2 cellular contexts compared by ENCODE assay signal in the genomic region with DNA sequence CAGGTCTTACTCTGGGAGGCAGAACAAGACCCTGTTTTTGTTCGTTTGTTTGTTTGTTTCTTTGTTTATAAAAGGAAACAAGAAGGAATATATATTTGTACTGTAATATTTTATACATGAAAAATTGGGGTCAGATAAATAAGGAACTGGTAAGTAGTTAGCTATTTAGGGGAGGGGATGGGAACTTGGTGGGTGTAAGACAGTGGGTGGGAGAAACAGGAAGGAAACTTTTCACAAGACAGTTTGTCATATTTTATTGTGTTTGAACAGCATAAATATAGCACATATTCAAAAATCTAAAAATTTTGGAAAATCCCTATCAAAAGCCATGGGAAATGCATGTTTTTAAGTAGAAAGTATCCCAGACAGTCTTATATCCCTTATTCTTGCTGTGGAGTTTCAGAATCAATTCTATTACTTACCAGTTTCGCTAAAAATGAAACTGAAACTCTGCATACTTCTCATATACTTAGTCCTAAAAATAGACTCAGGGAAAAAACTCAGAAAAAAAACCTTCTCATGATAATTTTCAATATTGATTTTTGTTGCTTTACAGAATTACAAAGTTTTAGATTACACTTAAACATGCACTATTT.
TF ChIP-seq lines count a peak whose summit lies in the region.

No MANE protein-coding gene starts in this region.

TF ChIP-seq in SK-N-SH, 30 proteins besides CTCF, POLR2A, EP300 and RAD21 (continued from another document):
- no peak for TF ChIP-seq REST (IDR thresholded peaks at IDR 0.05; ENCODE audit: low read depth, low read length)
- no peak for TF ChIP-seq EZH2phosphoT487 (IDR thresholded peaks at IDR 0.05; ENCODE audit: borderline replicate concordance, low read depth)
- no peak for TF ChIP-seq PBX3 (IDR thresholded peaks at IDR 0.05)
- TF ChIP-seq TCF12 (IDR thresholded peaks at IDR 0.05), result no peak
- no peak for TF ChIP-seq RCOR1 (IDR thresholded peaks at IDR 0.05; ENCODE audit: low read length)
- TF ChIP-seq NFIC (IDR thresholded peaks at IDR 0.05; ENCODE audit: borderline replicate concordance), result no peak
- no peak for TF ChIP-seq FOSL2 (IDR thresholded peaks at IDR 0.05; ENCODE audit: borderline replicate concordance, low read depth)
- TF ChIP-seq MEF2A (IDR thresholded peaks at IDR 0.05; ENCODE audit: borderline replicate concordance, low read depth), result no peak
- TF ChIP-seq, protein P1, sequence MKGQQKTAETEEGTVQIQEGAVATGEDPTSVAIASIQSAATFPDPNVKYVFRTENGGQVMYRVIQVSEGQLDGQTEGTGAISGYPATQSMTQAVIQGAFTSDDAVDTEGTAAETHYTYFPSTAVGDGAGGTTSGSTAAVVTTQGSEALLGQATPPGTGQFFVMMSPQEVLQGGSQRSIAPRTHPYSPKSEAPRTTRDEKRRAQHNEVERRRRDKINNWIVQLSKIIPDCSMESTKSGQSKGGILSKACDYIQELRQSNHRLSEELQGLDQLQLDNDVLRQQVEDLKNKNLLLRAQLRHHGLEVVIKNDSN (IDR thresholded peaks at IDR 0.05; ENCODE audit: borderline replicate concordance, low read depth), result no peak
- no peak for TF ChIP-seq GATA2 (CRISPR knock-in tag; IDR thresholded peaks at IDR 0.05)
- no peak for TF ChIP-seq NRF1 (IDR thresholded peaks at IDR 0.05; ENCODE audit: low read depth, low read length)

TF ChIP-seq in SK-N-SH treated with all-trans-retinoic acid at 6 μM for 48 hours, 23 proteins besides CTCF, POLR2A, EP300 and RAD21 (continued from another document):
- TF ChIP-seq, protein P2, sequence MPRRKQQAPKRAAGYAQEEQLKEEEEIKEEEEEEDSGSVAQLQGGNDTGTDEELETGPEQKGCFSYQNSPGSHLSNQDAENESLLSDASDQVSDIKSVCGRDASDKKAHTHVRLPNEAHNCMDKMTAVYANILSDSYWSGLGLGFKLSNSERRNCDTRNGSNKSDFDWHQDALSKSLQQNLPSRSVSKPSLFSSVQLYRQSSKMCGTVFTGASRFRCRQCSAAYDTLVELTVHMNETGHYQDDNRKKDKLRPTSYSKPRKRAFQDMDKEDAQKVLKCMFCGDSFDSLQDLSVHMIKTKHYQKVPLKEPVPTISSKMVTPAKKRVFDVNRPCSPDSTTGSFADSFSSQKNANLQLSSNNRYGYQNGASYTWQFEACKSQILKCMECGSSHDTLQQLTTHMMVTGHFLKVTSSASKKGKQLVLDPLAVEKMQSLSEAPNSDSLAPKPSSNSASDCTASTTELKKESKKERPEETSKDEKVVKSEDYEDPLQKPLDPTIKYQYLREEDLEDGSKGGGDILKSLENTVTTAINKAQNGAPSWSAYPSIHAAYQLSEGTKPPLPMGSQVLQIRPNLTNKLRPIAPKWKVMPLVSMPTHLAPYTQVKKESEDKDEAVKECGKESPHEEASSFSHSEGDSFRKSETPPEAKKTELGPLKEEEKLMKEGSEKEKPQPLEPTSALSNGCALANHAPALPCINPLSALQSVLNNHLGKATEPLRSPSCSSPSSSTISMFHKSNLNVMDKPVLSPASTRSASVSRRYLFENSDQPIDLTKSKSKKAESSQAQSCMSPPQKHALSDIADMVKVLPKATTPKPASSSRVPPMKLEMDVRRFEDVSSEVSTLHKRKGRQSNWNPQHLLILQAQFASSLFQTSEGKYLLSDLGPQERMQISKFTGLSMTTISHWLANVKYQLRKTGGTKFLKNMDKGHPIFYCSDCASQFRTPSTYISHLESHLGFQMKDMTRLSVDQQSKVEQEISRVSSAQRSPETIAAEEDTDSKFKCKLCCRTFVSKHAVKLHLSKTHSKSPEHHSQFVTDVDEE (CRISPR knock-in tag; IDR thresholded peaks at IDR 0.05), result no peak
- TF ChIP-seq POU6F1 (CRISPR knock-in tag; IDR thresholded peaks at IDR 0.05; ENCODE audit: borderline replicate concordance, low read depth), result no peak
- TF ChIP-seq ESRRG (CRISPR knock-in tag; IDR thresholded peaks at IDR 0.05), result no peak
- no peak for TF ChIP-seq ZC3H10 (CRISPR knock-in tag; IDR thresholded peaks at IDR 0.05)
- no peak for TF ChIP-seq RARB (CRISPR knock-in tag; IDR thresholded peaks at IDR 0.05)
- no peak for TF ChIP-seq ZFP3 (CRISPR knock-in tag; IDR thresholded peaks at IDR 0.05)
- no peak for TF ChIP-seq TOX (CRISPR knock-in tag; IDR thresholded peaks at IDR 0.05; ENCODE audit: borderline replicate concordance)
- no peak for TF ChIP-seq CSDC2 (CRISPR knock-in tag; IDR thresholded peaks at IDR 0.05)
- TF ChIP-seq, protein P3, sequence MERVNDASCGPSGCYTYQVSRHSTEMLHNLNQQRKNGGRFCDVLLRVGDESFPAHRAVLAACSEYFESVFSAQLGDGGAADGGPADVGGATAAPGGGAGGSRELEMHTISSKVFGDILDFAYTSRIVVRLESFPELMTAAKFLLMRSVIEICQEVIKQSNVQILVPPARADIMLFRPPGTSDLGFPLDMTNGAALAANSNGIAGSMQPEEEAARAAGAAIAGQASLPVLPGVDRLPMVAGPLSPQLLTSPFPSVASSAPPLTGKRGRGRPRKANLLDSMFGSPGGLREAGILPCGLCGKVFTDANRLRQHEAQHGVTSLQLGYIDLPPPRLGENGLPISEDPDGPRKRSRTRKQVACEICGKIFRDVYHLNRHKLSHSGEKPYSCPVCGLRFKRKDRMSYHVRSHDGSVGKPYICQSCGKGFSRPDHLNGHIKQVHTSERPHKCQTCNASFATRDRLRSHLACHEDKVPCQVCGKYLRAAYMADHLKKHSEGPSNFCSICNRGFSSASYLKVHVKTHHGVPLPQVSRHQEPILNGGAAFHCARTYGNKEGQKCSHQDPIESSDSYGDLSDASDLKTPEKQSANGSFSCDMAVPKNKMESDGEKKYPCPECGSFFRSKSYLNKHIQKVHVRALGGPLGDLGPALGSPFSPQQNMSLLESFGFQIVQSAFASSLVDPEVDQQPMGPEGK (CRISPR knock-in tag; IDR thresholded peaks at IDR 0.05; ENCODE audit: borderline replicate concordance), result no peak
- TF ChIP-seq ZNF8 (CRISPR knock-in tag; IDR thresholded peaks at IDR 0.05), result no peak
- no peak for TF ChIP-seq CREB5 (CRISPR knock-in tag; IDR thresholded peaks at IDR 0.05; ENCODE audit: low read depth)
- TF ChIP-seq ZNF70 (CRISPR knock-in tag; IDR thresholded peaks at IDR 0.05), result no peak
